23 cellular contexts compared by ENCODE assay signal in the genomic region with DNA sequence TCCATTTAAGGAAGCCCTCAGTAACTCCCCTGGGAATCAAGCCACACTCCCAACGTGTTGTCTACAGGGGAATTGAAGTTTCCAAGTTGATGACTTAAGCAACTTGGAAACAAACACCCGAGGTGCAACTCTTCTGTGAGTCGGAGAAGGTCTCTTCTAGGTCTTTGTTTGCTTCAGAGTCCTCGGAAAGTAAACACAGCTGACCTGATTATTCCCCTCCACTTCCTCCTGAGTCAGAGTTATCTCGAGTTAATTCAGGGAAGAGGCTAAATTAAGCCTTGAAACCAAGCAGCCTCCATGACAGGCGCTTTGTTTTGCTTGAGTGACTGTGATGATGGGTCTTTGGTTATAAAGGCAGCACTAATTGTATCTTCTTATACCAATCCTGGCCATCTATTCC. TPM values are rescaled to one million over a fixed set of nuclear protein-coding genes. Genes with fewer than 3 reads are reported as not detected.
DNase-seq lines count a peak whose midpoint lies in the region; ATAC-seq lines count a peak whose summit lies in the region.
"Had no signal": no experiment of that assay in that cellular context is flagged by ENCODE, and none has a peak within 500 bp of the region (broad histone marks: within the 10 kb centered on the region; RNA-seq: fewer than 3 reads in every experiment).

No MANE protein-coding gene starts in this region.

- no peaks in the 10 kb centered on the region for H3K9me3 Mint-ChIP-seq in activated CD4-positive, alpha-beta memory T cell treated with anti-CD3 and anti-CD28 coated beads for 36 hours
- H3K9me3 Mint-ChIP-seq: activated naive CD8-positive, alpha-beta T cell treated with anti-CD3 and anti-CD28 coated beads, Interleukin-2, amount 50 U/mL, for 24 hours; brain; stimulated activated naive CD8-positive, alpha-beta T cell treated with anti-CD3 and anti-CD28 coated beads, Interleukin-15, amount 100 ng/mL, for 72 hours had no signal

- peaks cover 19% of the 10 kb centered on the region for H3K27me3 Mint-ChIP-seq in activated CD4-positive, alpha-beta memory T cell treated with anti-CD3 and anti-CD28 coated beads for 36 hours
- H3K27me3 Mint-ChIP-seq: brain had no signal

- CTCF ChIA-PET in activated CD4-positive, alpha-beta memory T cell treated with anti-CD3 and anti-CD28 coated beads for 36 hours (lab: Charles Lee): no interaction called here

- no peaks in the 10 kb centered on the region for H3K36me3 Mint-ChIP-seq in activated CD4-positive, alpha-beta memory T cell treated with anti-CD3 and anti-CD28 coated beads for 36 hours
- H3K36me3 Mint-ChIP-seq: naive thymus-derived CD4-positive, alpha-beta T cell had no signal

- WGBS in mesodermal cell (ENCODE audit: insufficient coverage in 2 of 2), 2 experiments: 64% methylated on average over 4 of the region's 6 CpGs; no CpG with 5 or more reads in 1 of the 2 experiments

- DNase-seq in COR-L47 (lab: John Stamatoyannopoulos, UW) (peak; percentile 7), Daoy (ENCODE audit: low read depth) (peak; percentile 59), NCI-H2196 (lab: John Stamatoyannopoulos, UW; ENCODE audit: unreplicated experiment) (peak; percentile 30)
- no peak for DNase-seq in activated CD4-positive, alpha-beta memory T cell treated with anti-CD3 and anti-CD28 coated beads for 36 hours
- DNase-seq: activated CD4-positive, alpha-beta T cell treated with anti-CD3 and anti-CD28 coated beads for 36 hours; activated naive CD8-positive, alpha-beta T cell treated with anti-CD3 and anti-CD28 coated beads, Interleukin-2, amount 50 U/mL, for 24 hours; cortex of kidney; foreskin keratinocyte; kidney; naive thymus-derived CD4-positive, alpha-beta T cell; NCI-H2081 treated with DMSO at 0.1 percent for 48 hours; NK-92 treated with Interleukin-12 subunit alpha and Interleukin-12 subunit beta, amount 100 ng/mL, for 24 hours; stimulated activated CD4-positive, alpha-beta T cell treated with anti-CD3 and anti-CD28 coated beads, Interleukin-2, amount 100 ng/mL, for 48 hours; stimulated activated naive CD8-positive, alpha-beta T cell treated with anti-CD3 and anti-CD28 coated beads, Interleukin-15, amount 100 ng/mL, for 72 hours; T1000; transverse colon had no signal

- POLR2A ChIA-PET in activated CD4-positive, alpha-beta memory T cell treated with anti-CD3 and anti-CD28 coated beads for 36 hours (lab: Charles Lee): no interaction called here

- H3K27ac Mint-ChIP-seq in activated CD4-positive, alpha-beta memory T cell treated with anti-CD3 and anti-CD28 coated beads for 36 hours: no peak overlapping the region
- H3K27ac Mint-ChIP-seq: activated CD4-positive, alpha-beta T cell treated with anti-CD3 and anti-CD28 coated beads for 36 hours; activated naive CD8-positive, alpha-beta T cell treated with anti-CD3 and anti-CD28 coated beads, Interleukin-2, amount 50 U/mL, for 24 hours; brain; naive thymus-derived CD4-positive, alpha-beta T cell; stimulated activated naive CD8-positive, alpha-beta T cell treated with anti-CD3 and anti-CD28 coated beads, Interleukin-15, amount 100 ng/mL, for 72 hours had no signal

- no peaks in the 10 kb centered on the region for H3K4me1 Mint-ChIP-seq in activated CD4-positive, alpha-beta memory T cell treated with anti-CD3 and anti-CD28 coated beads for 36 hours (ENCODE audit: low read depth)
- H3K4me1 Mint-ChIP-seq: activated CD4-positive, alpha-beta T cell treated with anti-CD3 and anti-CD28 coated beads for 36 hours; activated naive CD8-positive, alpha-beta T cell treated with anti-CD3 and anti-CD28 coated beads, Interleukin-2, amount 50 U/mL, for 24 hours; stimulated activated naive CD8-positive, alpha-beta T cell treated with anti-CD3 and anti-CD28 coated beads, Interleukin-15, amount 100 ng/mL, for 72 hours had no signal

- intact Hi-C loops in activated CD4-positive, alpha-beta memory T cell treated with anti-CD3 and anti-CD28 coated beads for 36 hours (cut with micrococcal nuclease): no loop called here

- ATAC-seq in HG02870 (IDR thresholded peaks at IDR 0.05; ENCODE audit: unreplicated experiment) (no peak), HG03280 (IDR thresholded peaks at IDR 0.05; ENCODE audit: unreplicated experiment) (no peak)
- ATAC-seq: activated CD4-positive, alpha-beta T cell treated with anti-CD3 and anti-CD28 coated beads for 36 hours; activated naive CD8-positive, alpha-beta T cell treated with anti-CD3 and anti-CD28 coated beads, Interleukin-2, amount 50 U/mL, for 24 hours; foreskin keratinocyte; naive thymus-derived CD4-positive, alpha-beta T cell; stimulated activated naive CD8-positive, alpha-beta T cell treated with anti-CD3 and anti-CD28 coated beads, Interleukin-15, amount 100 ng/mL, for 72 hours had no signal

- no peaks in the 10 kb centered on the region for H3K36me3 ChIP-seq in mesodermal cell (ENCODE audit: control insufficient read depth, insufficient read depth, low read length)
- H3K36me3 ChIP-seq: transverse colon had no signal

- no peaks in the 10 kb centered on the region for H3K9me3 ChIP-seq in mesodermal cell (ENCODE audit: control insufficient read depth, low read length)
- H3K9me3 ChIP-seq: transverse colon had no signal

- H3K4me3 Mint-ChIP-seq in activated CD4-positive, alpha-beta memory T cell treated with anti-CD3 and anti-CD28 coated beads for 36 hours: no peak overlapping the region
- H3K4me3 Mint-ChIP-seq: activated CD4-positive, alpha-beta T cell treated with anti-CD3 and anti-CD28 coated beads for 36 hours; activated naive CD8-positive, alpha-beta T cell treated with anti-CD3 and anti-CD28 coated beads, Interleukin-2, amount 50 U/mL, for 24 hours; brain; naive thymus-derived CD4-positive, alpha-beta T cell; stimulated activated naive CD8-positive, alpha-beta T cell treated with anti-CD3 and anti-CD28 coated beads, Interleukin-15, amount 100 ng/mL, for 72 hours had no signal

- no peak overlapping the region for H3K4me3 ChIP-seq in mesodermal cell (ENCODE audit: extremely low read depth, insufficient read depth, low read length, poor library complexity, severe bottlenecking)
- H3K4me3 ChIP-seq: skin epidermis, transverse colon had no signal

- peak overlapping the region; percentile 82 for H3K27ac ChIP-seq in mesodermal cell (ENCODE audit: low read depth, low read length, severe bottlenecking)
- H3K27ac ChIP-seq: foreskin keratinocyte, skin epidermis, transverse colon had no signal

- H3K4me1 ChIP-seq in mesodermal cell (ENCODE audit: control insufficient read depth, insufficient read depth, low read length, poor library complexity, severe bottlenecking): peaks cover 6% of the 10 kb centered on the region
- H3K4me1 ChIP-seq: foreskin keratinocyte, transverse colon had no signal

RNA-seq across cellular contexts. Expression of a gene that starts 41.8 kb away (rescaled TPM):
- 0.34 and 1.3 TPM in 2 replicates for total RNA-seq in Daoy (2014; rRNA removed; shearing (Covaris generic))
- 2.7 TPM for polyA plus RNA-seq in mesodermal cell (2013, experiment 1 of 2)
- polyA plus RNA-seq in mesodermal cell (2013, experiment 2 of 2): 2.1 TPM
- total RNA-seq in activated CD4-positive, alpha-beta memory T cell treated with anti-CD3 and anti-CD28 coated beads for 36 hours: not detected
- total RNA-seq: activated CD4-positive, alpha-beta T cell treated with anti-CD3 and anti-CD28 coated beads for 36 hours; foreskin keratinocyte; MCF 10A; naive thymus-derived CD4-positive, alpha-beta T cell; posterior vena cava; transverse colon had no signal
- polyA plus RNA-seq: foreskin keratinocyte; naive thymus-derived CD4-positive, alpha-beta T cell had no signal
